ENCODE assay signal across 1 cellular context in genomic region chr7:104985259-104985617, GRCh38.
TF ChIP-seq lines count a peak whose summit lies in the region.

No MANE protein-coding gene starts in this region.

TF ChIP-seq in WTC11, 78 proteins besides CTCF, POLR2A, EP300 and RAD21 (continued from another document):
- TF ChIP-seq, protein P1, sequence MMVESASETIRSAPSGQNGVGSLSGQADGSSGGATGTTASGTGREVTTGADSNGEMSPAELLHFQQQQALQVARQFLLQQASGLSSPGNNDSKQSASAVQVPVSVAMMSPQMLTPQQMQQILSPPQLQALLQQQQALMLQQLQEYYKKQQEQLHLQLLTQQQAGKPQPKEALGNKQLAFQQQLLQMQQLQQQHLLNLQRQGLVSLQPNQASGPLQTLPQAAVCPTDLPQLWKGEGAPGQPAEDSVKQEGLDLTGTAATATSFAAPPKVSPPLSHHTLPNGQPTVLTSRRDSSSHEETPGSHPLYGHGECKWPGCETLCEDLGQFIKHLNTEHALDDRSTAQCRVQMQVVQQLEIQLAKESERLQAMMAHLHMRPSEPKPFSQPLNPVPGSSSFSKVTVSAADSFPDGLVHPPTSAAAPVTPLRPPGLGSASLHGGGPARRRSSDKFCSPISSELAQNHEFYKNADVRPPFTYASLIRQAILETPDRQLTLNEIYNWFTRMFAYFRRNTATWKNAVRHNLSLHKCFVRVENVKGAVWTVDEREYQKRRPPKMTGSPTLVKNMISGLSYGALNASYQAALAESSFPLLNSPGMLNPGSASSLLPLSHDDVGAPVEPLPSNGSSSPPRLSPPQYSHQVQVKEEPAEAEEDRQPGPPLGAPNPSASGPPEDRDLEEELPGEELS (CRISPR knock-in tag; IDR thresholded peaks at IDR 0.05) = no peak
- TF ChIP-seq ZNF317 (CRISPR knock-in tag; IDR thresholded peaks at IDR 0.05; ENCODE audit: borderline replicate concordance, low read depth) = no peak
- TF ChIP-seq, protein P2, sequence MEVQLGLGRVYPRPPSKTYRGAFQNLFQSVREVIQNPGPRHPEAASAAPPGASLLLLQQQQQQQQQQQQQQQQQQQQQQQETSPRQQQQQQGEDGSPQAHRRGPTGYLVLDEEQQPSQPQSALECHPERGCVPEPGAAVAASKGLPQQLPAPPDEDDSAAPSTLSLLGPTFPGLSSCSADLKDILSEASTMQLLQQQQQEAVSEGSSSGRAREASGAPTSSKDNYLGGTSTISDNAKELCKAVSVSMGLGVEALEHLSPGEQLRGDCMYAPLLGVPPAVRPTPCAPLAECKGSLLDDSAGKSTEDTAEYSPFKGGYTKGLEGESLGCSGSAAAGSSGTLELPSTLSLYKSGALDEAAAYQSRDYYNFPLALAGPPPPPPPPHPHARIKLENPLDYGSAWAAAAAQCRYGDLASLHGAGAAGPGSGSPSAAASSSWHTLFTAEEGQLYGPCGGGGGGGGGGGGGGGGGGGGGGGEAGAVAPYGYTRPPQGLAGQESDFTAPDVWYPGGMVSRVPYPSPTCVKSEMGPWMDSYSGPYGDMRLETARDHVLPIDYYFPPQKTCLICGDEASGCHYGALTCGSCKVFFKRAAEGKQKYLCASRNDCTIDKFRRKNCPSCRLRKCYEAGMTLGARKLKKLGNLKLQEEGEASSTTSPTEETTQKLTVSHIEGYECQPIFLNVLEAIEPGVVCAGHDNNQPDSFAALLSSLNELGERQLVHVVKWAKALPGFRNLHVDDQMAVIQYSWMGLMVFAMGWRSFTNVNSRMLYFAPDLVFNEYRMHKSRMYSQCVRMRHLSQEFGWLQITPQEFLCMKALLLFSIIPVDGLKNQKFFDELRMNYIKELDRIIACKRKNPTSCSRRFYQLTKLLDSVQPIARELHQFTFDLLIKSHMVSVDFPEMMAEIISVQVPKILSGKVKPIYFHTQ (CRISPR knock-in tag; IDR thresholded peaks at IDR 0.05) = no peak
- no peak for TF ChIP-seq ATF1 (CRISPR knock-in tag; IDR thresholded peaks at IDR 0.05)
